Comparison of ENCODE assay signal across 8 cellular contexts in genomic region chr12:50505945-50506344, GRCh38. TPM values are rescaled to one million over a fixed set of nuclear protein-coding genes. Genes with fewer than 3 reads are reported as not detected.
DNase-seq lines count a peak whose midpoint lies in the region; ATAC-seq and TF ChIP-seq lines count a peak whose summit lies in the region.

No MANE protein-coding gene starts in this region.

- H3K4ac ChIP-seq in neuronal stem cell (ENCODE audit: low read length) = no peak overlapping the region

- H2BK120ac ChIP-seq in neuronal stem cell (ENCODE audit: low read depth, low read length) = no peak overlapping the region

- TF ChIP-seq CTCF in VCaP (conservative IDR thresholded peaks at IDR 0.05) (no peak), foreskin keratinocyte (conservative IDR thresholded peaks at IDR 0.05) (no peak)

- no peak overlapping the region for H3K23ac ChIP-seq in neuronal stem cell (ENCODE audit: low read depth, low read length, poor library complexity)

- H2BK5ac ChIP-seq in neuronal stem cell (ENCODE audit: low read length) = no peak overlapping the region

- ATAC-seq in foreskin keratinocyte (no peak), GM19328 (IDR thresholded peaks at IDR 0.05; ENCODE audit: unreplicated experiment) (no peak), HG03108 (IDR thresholded peaks at IDR 0.05; ENCODE audit: unreplicated experiment) (no peak)

- no peak overlapping the region for H4K8ac ChIP-seq in neuronal stem cell (ENCODE audit: low read depth, low read length)

- H3K36me3 ChIP-seq in neuronal stem cell (replicated peaks in 1 of 2; ENCODE audit: control insufficient read depth in 2 of 2, insufficient read depth in 2 of 2, low read length in 2 of 2) = peaks cover 0 to 14% of the 10 kb centered on the region in 2 donors

- no peak overlapping the region for H2AK5ac ChIP-seq in neuronal stem cell (ENCODE audit: low read depth, low read length)

- peak; percentile 10 for DNase-seq in stimulated activated CD4-positive, alpha-beta T cell treated with anti-CD3 and anti-CD28 coated beads, Interleukin-4, amount 100 ng/mL, for 24 hours
- no peak for DNase-seq in stimulated activated CD4-positive, alpha-beta T cell treated with anti-CD3 and anti-CD28 coated beads, Interleukin-2, amount 100 ng/mL, for 24 hours
- DNase-seq in foreskin keratinocyte = peak in 1 of 2 donors; percentile 19
- no peak for DNase-seq in neuronal stem cell (ENCODE audit: low spot score)
- no peak for DNase-seq in DMS 273 (lab: John Stamatoyannopoulos, UW; ENCODE audit: unreplicated experiment)

- H3K27ac ChIP-seq in VCaP (peak overlapping the region; percentile 97), foreskin keratinocyte (peak overlapping the region; percentile 95), neuronal stem cell (replicated peaks; ENCODE audit: low read length) (no peak overlapping the region)

- H3K27me3 ChIP-seq in foreskin keratinocyte (no peaks in the 10 kb centered on the region), neuronal stem cell (ENCODE audit: control insufficient read depth in 3 of 3, insufficient read depth in 3 of 3, low read depth in 1 of 3, low read length in 3 of 3) (no peaks in the 10 kb centered on the region)

- no CpG with 5 or more reads among the region's 3 CpGs for WGBS in neuronal stem cell (ENCODE audit: extremely low coverage in 2 of 2, insufficient read length in 2 of 2, insufficient replicate concordance in 1 of 2), 2 donors

- no peak overlapping the region for H3K9ac ChIP-seq in neuronal stem cell (ENCODE audit: low read depth, low read length, poor library complexity)

- no peak overlapping the region for H3K14ac ChIP-seq in neuronal stem cell (ENCODE audit: low read length)

- no peak overlapping the region for H4K91ac ChIP-seq in neuronal stem cell (ENCODE audit: low read depth, low read length, poor library complexity)

- H2BK15ac ChIP-seq in neuronal stem cell (ENCODE audit: low read length) = no peak overlapping the region

- H3K4me1 ChIP-seq in foreskin keratinocyte = peaks cover 41% of the 10 kb centered on the region
- peaks cover 1 to 12% of the 10 kb centered on the region in 2 donors for H3K4me1 ChIP-seq in neuronal stem cell (ENCODE audit: control insufficient read depth in 2 of 2, insufficient read depth in 1 of 2, low read depth in 1 of 2, low read length in 2 of 2)

- H3K4me2 ChIP-seq in neuronal stem cell (ENCODE audit: insufficient read depth, low read length, poor library complexity, severe bottlenecking) = peak overlapping the region; percentile 87

- no peaks in the 10 kb centered on the region for H3K9me3 ChIP-seq in neuronal stem cell (replicated peaks in 1 of 2; ENCODE audit: control insufficient read depth in 2 of 2, insufficient read depth in 1 of 2, low read depth in 1 of 2, low read length in 2 of 2)

- H3K4me3 ChIP-seq in neuronal stem cell (ENCODE audit: low read length in 2 of 2) = peak overlapping the region; percentile 98

- no peak overlapping the region for H2BK12ac ChIP-seq in neuronal stem cell (ENCODE audit: low read length)

- peaks cover 3% of the 10 kb centered on the region for H3K79me1 ChIP-seq in neuronal stem cell (ENCODE audit: low read depth, low read length)

- H2AFZ ChIP-seq in neuronal stem cell (ENCODE audit: low read length) = peak overlapping the region; percentile 99

- no peak overlapping the region for H3K18ac ChIP-seq in neuronal stem cell (ENCODE audit: low read length)

RNA-seq across cellular contexts. Expression of gene DIP2B, which starts 1.2 kb away (rescaled TPM):
- total RNA-seq in foreskin keratinocyte = 29.6 and 30.7 TPM in 2 replicates
- polyA plus RNA-seq in foreskin keratinocyte = 4.8 and 6.4 TPM in 2 replicates
- polyA plus RNA-seq in neuronal stem cell (2013, experiment 1 of 2) = 10.1 TPM
- polyA plus RNA-seq in neuronal stem cell (2013, experiment 2 of 2) = 11.0 TPM
